8 cellular contexts compared by ENCODE assay signal in genomic region chr7:95199779-95200558, GRCh38.
DNase-seq lines count a peak whose midpoint lies in the region; ATAC-seq, FAIRE-seq and TF ChIP-seq lines count a peak whose summit lies in the region.

No MANE protein-coding gene starts in this region.

- peaks cover 5% of the 10 kb centered on the region; the same call in 1 of the 2 replicates for H3K9me3 ChIP-seq in K562 (replicated peaks; ENCODE audit: control insufficient read depth, insufficient read depth, low read depth, low read length)
- H3K9me3 ChIP-seq in tibial artery = no peaks in the 10 kb centered on the region

- H2AFZ ChIP-seq in K562 (ENCODE audit: low read depth, low read length) = no peak overlapping the region

- peak; percentile 42 to 52 for TF ChIP-seq RAD21 in K562 (CRISPR knock-in tag; conservative IDR thresholded peaks at IDR 0.05 in 1 of 2, IDR thresholded peaks at IDR 0.05 in 1 of 2)

- H3K27ac ChIP-seq in K562 (ENCODE audit: extremely low read depth, low read depth, low read length) (no peak overlapping the region), tibial artery (no peak overlapping the region)

- no peak for FAIRE-seq in K562 (lab: Jason Lieb, UNC)

- intact Hi-C loops in K562 (cut with micrococcal nuclease) (no loop called here), tibial artery (cut with DNase I; ENCODE audit: low total_unique reads) (loop anchor here (10.0 kb wide), 1 partner anchor 765 kb away; no protein-coding TSS in a partner anchor)

- no peak overlapping the region for H3K4me3 ChIP-seq in K562
- H3K4me3 ChIP-seq in tibial artery = no peak overlapping the region

- CTCF ChIA-PET in K562 (lab: Yijun Ruan, JAX; ENCODE audit: low intra/inter-chr PET ratio) = interaction anchor here (1.1 kb wide), 1 partner anchor 751 kb away, joined by 6 read pairs; no protein-coding TSS in a partner anchor

- H3K36me3 ChIP-seq in K562 (ENCODE audit: control insufficient read depth, insufficient read depth, low read length) = no peaks in the 10 kb centered on the region
- no peaks in the 10 kb centered on the region for H3K36me3 ChIP-seq in tibial artery

- WGBS in K562 (ENCODE audit: insufficient coverage, low coverage, missing lambda C conversion rate) = 0% methylated on average over 3 of the region's 3 CpGs

- no peaks in the 10 kb centered on the region for H3K9me1 ChIP-seq in K562 (ENCODE audit: control insufficient read depth, insufficient read depth, low read length)

- no peaks in the 10 kb centered on the region for H3K27me3 ChIP-seq in K562 (ENCODE audit: control insufficient read depth in 2 of 2, insufficient read depth in 2 of 2, low read length in 2 of 2)
- no peaks in the 10 kb centered on the region for H3K27me3 ChIP-seq in tibial artery

- no peaks in the 10 kb centered on the region for H4K20me1 ChIP-seq in K562 (replicated peaks; ENCODE audit: control insufficient read depth, insufficient read depth, low read length)

- BruUV-seq in K562 (replicated peaks; lab: Mats Ljungman, UMichigan) = no TSS peak

- peak in 2 of 3 experiments; percentile 17 to 25; a peak in 2 of 6 replicates for TF ChIP-seq CTCF in K562 (IDR thresholded peaks at IDR 0.05 in 2 of 3, conservative IDR thresholded peaks at IDR 0.05 in 1 of 3; ENCODE audit: insufficient read depth in 2 of 3, low read depth in 1 of 3, low read length in 3 of 3)
- TF ChIP-seq CTCF in tibial artery (IDR thresholded peaks at IDR 0.05) = peak; percentile 52 to 61

- no peaks in the 10 kb centered on the region for H3K79me2 ChIP-seq in K562 (ENCODE audit: control insufficient read depth, insufficient read depth, low read length)

- ATAC-seq in K562 = no peak
- no peak for ATAC-seq in GM19467 (IDR thresholded peaks at IDR 0.05; ENCODE audit: unreplicated experiment)
- ATAC-seq in HG03196 (IDR thresholded peaks at IDR 0.05; ENCODE audit: unreplicated experiment) = no peak

- H3K4me2 ChIP-seq in K562 (ENCODE audit: insufficient read depth, low read length) = no peak overlapping the region

- no peaks in the 10 kb centered on the region for H3K4me1 ChIP-seq in K562 (replicated peaks in 1 of 2; ENCODE audit: control insufficient read depth in 2 of 2, insufficient read depth in 2 of 2, low read length in 2 of 2)
- H3K4me1 ChIP-seq in tibial artery = peaks cover 0 to 7% (median 0%) of the 10 kb centered on the region in 4 donors

- no peak for TF ChIP-seq EP300 in K562 (IDR thresholded peaks at IDR 0.05; ENCODE audit: low read length)

- H3K9ac ChIP-seq in K562 (ENCODE audit: insufficient read depth in 1 of 2, low read depth in 2 of 2, low read length in 2 of 2) = no peak overlapping the region

- in situ Hi-C loops in K562 (cut with MboI) = no loop called here

- peak; percentile 92 for DNase-seq in Ammon's horn (ENCODE audit: low spot score)
- DNase-seq in H4 (ENCODE audit: low spot score) = peak; percentile 69
- peak; percentile 64 for DNase-seq in NCI-H2196 (lab: John Stamatoyannopoulos, UW; ENCODE audit: unreplicated experiment)
- DNase-seq in K562 (ENCODE audit: extremely low read depth in 1 of 4, low spot score in 3 of 4) = peak in 2 of 4 experiments; percentile 3 to 11
- DNase-seq in iPS-NIHi7 (ENCODE audit: extremely low spot score) = peak; percentile 57
- DNase-seq in tibial artery = peak in 1 of 2 donors; percentile 23

- POLR2A ChIA-PET in K562 (lab: Yijun Ruan, JAX) = no interaction called here

- TF ChIP-seq POLR2A in K562 (conservative IDR thresholded peaks at IDR 0.05) = no peak

TF ChIP-seq in K562, 482 proteins besides CTCF, POLR2A, EP300 and RAD21:
- TF ChIP-seq CBX8 (IDR thresholded peaks at IDR 0.05; ENCODE audit: borderline replicate concordance, extremely low read depth, low read depth, low read length, poor library complexity, severe bottlenecking) (no peak), TAL1 (IDR thresholded peaks at IDR 0.05) (no peak)
